ENCODE assay signal across 27 cellular contexts in the genomic region with DNA sequence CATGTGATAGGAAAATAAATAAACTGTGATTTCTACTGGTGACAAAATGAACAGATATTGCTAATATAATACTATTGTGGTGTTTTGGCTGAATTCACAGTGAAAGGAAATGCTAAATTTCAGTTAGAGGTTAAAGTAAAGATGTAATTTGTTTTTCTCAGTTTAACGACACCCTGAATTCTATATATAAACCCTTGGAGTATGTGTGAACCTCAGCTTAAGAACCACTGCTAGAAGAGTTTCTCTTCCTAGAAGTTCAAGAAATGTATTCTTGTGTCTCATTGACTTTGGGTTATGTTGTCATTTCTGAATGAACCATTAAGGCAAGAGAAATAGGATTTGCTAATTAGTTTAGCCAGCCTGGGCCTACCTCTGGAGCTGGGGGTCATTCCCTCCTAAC. TPM values are rescaled to one million over a fixed set of nuclear protein-coding genes. Genes with fewer than 3 reads are reported as not detected.
A peak's percentile ranks its signal among the peaks of the same experiment; 100 is the strongest.
DNase-seq lines count a peak whose midpoint lies in the region; ATAC-seq and TF ChIP-seq lines count a peak whose summit lies in the region.
"Had no signal": no experiment of that assay in that cellular context is flagged by ENCODE, and none has a peak within 500 bp of the region (broad histone marks: within the 10 kb centered on the region; RNA-seq: fewer than 3 reads in every experiment).

No MANE protein-coding gene starts in this region.

- H3K4me1 ChIP-seq in gastrocnemius medialis, result peaks cover 63 to 70% of the 10 kb centered on the region in 2 donors

- peaks cover 6% of the 10 kb centered on the region for H3K36me3 Mint-ChIP-seq in IgD-negative memory B cell

- H3K27me3 Mint-ChIP-seq in IgD-negative memory B cell, result no peaks in the 10 kb centered on the region
- H3K27me3 Mint-ChIP-seq: activated CD4-positive, alpha-beta memory T cell treated with anti-CD3 and anti-CD28 coated beads, Interleukin-2, amount 10 ng/mL, durations not matched to agents 7 days and 5 days; T-helper 17 cell had no signal

- no peaks in the 10 kb centered on the region for H3K9me3 Mint-ChIP-seq in IgD-negative memory B cell
- H3K9me3 Mint-ChIP-seq: activated CD4-positive, alpha-beta memory T cell treated with anti-CD3 and anti-CD28 coated beads, Interleukin-2, amount 10 ng/mL, durations not matched to agents 7 days and 5 days; CD8-positive, alpha-beta T cell; HFFc6; nephron had no signal

- intact Hi-C loops in gastrocnemius medialis (cut with DNase I; ENCODE audit: low total_unique reads), result loop anchor here (10.0 kb wide), 2 partner anchors 405 to 585 kb away; no protein-coding TSS in a partner anchor

- H3K27ac ChIP-seq in gastrocnemius medialis, result peak overlapping the region; percentile 42 to 99 (median 78)
- H3K27ac ChIP-seq: body of pancreas, parathyroid adenoma, WERI-Rb-1 had no signal

- H3K27me3 ChIP-seq in gastrocnemius medialis, result no peaks in the 10 kb centered on the region
- H3K27me3 ChIP-seq: body of pancreas, MG63 had no signal

- peak overlapping the region in 2 of 3 donors; percentile 43 to 72 for H3K27ac Mint-ChIP-seq in IgD-negative memory B cell
- H3K27ac Mint-ChIP-seq: activated CD4-positive, alpha-beta memory T cell treated with anti-CD3 and anti-CD28 coated beads, Interleukin-2, amount 10 ng/mL, durations not matched to agents 7 days and 5 days; CD8-positive, alpha-beta T cell; HFFc6; nephron; T-helper 17 cell had no signal

- no peak for TF ChIP-seq POLR2A in gastrocnemius medialis (IDR thresholded peaks at IDR 0.05)

- DNase-seq in GM13976 (ENCODE audit: low spot score) (peak; percentile 52), gastrocnemius medialis (no peak), EL (no peak), OCI-M2 (lab: John Stamatoyannopoulos, UW; ENCODE audit: unreplicated experiment) (no peak), CD1c-positive myeloid dendritic cell (ENCODE audit: extremely low spot score) (no peak)
- DNase-seq: activated CD4-positive, alpha-beta memory T cell treated with anti-CD3 and anti-CD28 coated beads, Interleukin-2, amount 10 ng/mL, durations not matched to agents 7 days and 5 days; activated effector memory CD4-positive, alpha-beta T cell treated with anti-CD3 and anti-CD28 coated beads, Interleukin-2, amount 50 U/mL, for 16 hours; body of pancreas; CD8-positive, alpha-beta T cell; DMS153; effector CD4-positive, alpha-beta T cell; foreskin melanocyte; GF-D8; HFFc6; hippocampal formation; MG63; midbrain; NCI-H2171; NCI-H524 treated with DMSO at 0.1 percent for 48 hours; T-helper 17 cell; WERI-Rb-1 had no signal

- H3K9me3 ChIP-seq in gastrocnemius medialis, result no peaks in the 10 kb centered on the region
- H3K9me3 ChIP-seq: body of pancreas, MG63 had no signal

- no peak for TF ChIP-seq CTCF in GM13976 (IDR thresholded peaks at IDR 0.05; ENCODE audit: borderline replicate concordance, control extremely low read depth, extremely low read depth, insufficient read depth, missing control alignments)
- TF ChIP-seq CTCF in gastrocnemius medialis (IDR thresholded peaks at IDR 0.05 in 4 of 5, conservative IDR thresholded peaks at IDR 0.05 in 1 of 5), result no peak

- peak overlapping the region in 2 of 4 donors; percentile 7 to 12 for H3K4me3 Mint-ChIP-seq in IgD-negative memory B cell
- H3K4me3 Mint-ChIP-seq: activated CD4-positive, alpha-beta memory T cell treated with anti-CD3 and anti-CD28 coated beads, Interleukin-2, amount 10 ng/mL, durations not matched to agents 7 days and 5 days; CD8-positive, alpha-beta T cell; HFFc6; nephron; T-helper 17 cell had no signal

- in situ Hi-C loops in GM13976 (cut with MboI; ENCODE audit: low sequenced_read_pairs, unreplicated experiment) (no loop called here), gastrocnemius medialis (cut with MboI; ENCODE audit: low sequenced_read_pairs in 4 of 4) (loop anchor here in 1 of 4 donors (10.0 kb wide), 1 partner anchor 125 kb away; no protein-coding TSS in a partner anchor)

- peaks cover 30 to 46% (median 44%) of the 10 kb centered on the region in 3 donors for H3K4me1 Mint-ChIP-seq in IgD-negative memory B cell

- H3K4me3 ChIP-seq in gastrocnemius medialis, result no peak overlapping the region
- H3K4me3 ChIP-seq: body of pancreas, MG63 had no signal

- H3K36me3 ChIP-seq in gastrocnemius medialis, result no peaks in the 10 kb centered on the region
- H3K36me3 ChIP-seq: MG63, WERI-Rb-1 had no signal

- peak; percentile 52 for ATAC-seq in GM21390 (IDR thresholded peaks at IDR 0.05; ENCODE audit: unreplicated experiment)
- ATAC-seq in gastrocnemius medialis, result no peak
- ATAC-seq: body of pancreas; CD8-positive, alpha-beta T cell; esophagus mucosa; sciatic nerve; T-helper 17 cell had no signal

RNA-seq across cellular contexts. Expression of gene FBXO34, which starts 8.2 kb away (rescaled TPM):
- 23.7 TPM for polyA plus RNA-seq in IgD-negative memory B cell
- 10 to 100 TPM; 26.2 to 55.9 (median 40.7) TPM for total RNA-seq in gastrocnemius medialis
